Comparison of ENCODE assay signal across 8 cellular contexts in genomic region chr19:46346821-46347571, GRCh38. TPM values are rescaled to one million over a fixed set of nuclear protein-coding genes. Genes with fewer than 3 reads are reported as not detected.
A peak's percentile ranks its signal among the peaks of the same experiment; 100 is the strongest.
DNase-seq lines count a peak whose midpoint lies in the region; ATAC-seq, FAIRE-seq and TF ChIP-seq lines count a peak whose summit lies in the region.

Gene PPP5C (plus strand): TSS chr19:46347087. CDS start chr19:46347097, 10 bp downstream.

- H3K27ac ChIP-seq in OCI-LY3 (ENCODE audit: low read length) (peak within 1 kb of the TSS; percentile 77), endothelial cell of umbilical vein (ENCODE audit: insufficient read depth, low read depth, low read length) (peak within 1 kb of the TSS; percentile 52)

- H3K9me1 ChIP-seq in endothelial cell of umbilical vein (replicated peaks; ENCODE audit: control insufficient read depth, extremely low read depth, insufficient read depth, low read length) = no peaks in the 10 kb centered on the region

- DNase-seq in COR-L47 (lab: John Stamatoyannopoulos, UW) (peak; percentile 95), HuH-7 (ENCODE audit: low spot score) (peak; percentile 96), endothelial cell of umbilical vein (ENCODE audit: low read depth, low spot score) (peak; percentile 92), midbrain (lab: John Stamatoyannopoulos, UW) (peak; percentile 88)
- DNase-seq in activated CD8-positive, alpha-beta memory T cell treated with anti-CD3 and anti-CD28 coated beads, Interleukin-2, amount 50 U/mL, for 48 hours = peak; percentile 94
- peak; percentile 68 to 73 for DNase-seq in stimulated activated CD8-positive, alpha-beta memory T cell treated with anti-CD3 and anti-CD28 coated beads, Interleukin-2, amount 100 ng/mL, for 1 hour (ENCODE audit: low read depth in 2 of 2)

- H3K36me3 ChIP-seq in OCI-LY3 (replicated peaks; ENCODE audit: low read depth, low read length) = peaks cover 22% of the 10 kb centered on the region
- H3K36me3 ChIP-seq in endothelial cell of umbilical vein (ENCODE audit: control insufficient read depth in 2 of 2, extremely low read depth in 1 of 2, insufficient read depth in 2 of 2, low read length in 2 of 2) = no peaks in the 10 kb centered on the region

- H3K9me3 ChIP-seq in OCI-LY3 (ENCODE audit: insufficient read depth, low read length) = no peaks in the 10 kb centered on the region
- no peaks in the 10 kb centered on the region for H3K9me3 ChIP-seq in endothelial cell of umbilical vein (replicated peaks; ENCODE audit: control insufficient read depth, insufficient read depth, low read length)

- H3K4me3 ChIP-seq in OCI-LY3 (ENCODE audit: low read length) = peak within 1 kb of the TSS; percentile 90
- H3K4me3 ChIP-seq in endothelial cell of umbilical vein (replicated peaks in 1 of 3; ENCODE audit: insufficient read depth in 1 of 3, low read depth in 1 of 3, low read length in 3 of 3) = peak within 1 kb of the TSS; percentile 53 to 89 (median 65)

- CTCF ChIA-PET in endothelial cell of umbilical vein (lab: Charles Lee) = interaction anchor here (0.6 to 4.3 kb wide), 11 partner anchors 9 to 166 kb away, joined by 3 to 20 read pairs (median 4); no protein-coding TSS in a partner anchor

- POLR2A ChIA-PET in endothelial cell of umbilical vein (lab: Charles Lee) = no interaction called here

- BruUV-seq in endothelial cell of umbilical vein (replicated peaks; lab: Mats Ljungman, UMichigan) = no TSS peak

- dilution Hi-C loops in endothelial cell of umbilical vein (cut with MboI; ENCODE audit: extremely low pct_ligation_motif_present, low sequenced_read_pairs) = no loop called here

- peak within 1 kb of the TSS; percentile 88 for H3K4me2 ChIP-seq in OCI-LY3 (ENCODE audit: low read length)
- peak within 1 kb of the TSS; percentile 81 for H3K4me2 ChIP-seq in endothelial cell of umbilical vein (ENCODE audit: insufficient read depth, low read length)

- FAIRE-seq in endothelial cell of umbilical vein (lab: Jason Lieb, UNC) = peak; percentile 83

- TF ChIP-seq POLR2A in endothelial cell of umbilical vein (IDR thresholded peaks at IDR 0.05; ENCODE audit: low read depth, low read length) = peak; percentile 68

- intact Hi-C loops in endothelial cell of umbilical vein (cut with micrococcal nuclease) = loop anchor here (1.0 kb wide), 4 partner anchors 26 to 67 kb away; no protein-coding TSS in a partner anchor

- H3K79me2 ChIP-seq in OCI-LY3 (ENCODE audit: low read length) (peaks cover 51% of the 10 kb centered on the region), endothelial cell of umbilical vein (ENCODE audit: control insufficient read depth, insufficient read depth, low read length) (peaks cover 35% of the 10 kb centered on the region)

- H2AFZ ChIP-seq in OCI-LY3 (ENCODE audit: low read depth, low read length) (peak within 1 kb of the TSS; percentile 95), endothelial cell of umbilical vein (ENCODE audit: low read depth, low read length) (peak within 1 kb of the TSS; percentile 86)

- TF ChIP-seq CTCF in OCI-LY3 (IDR thresholded peaks at IDR 0.05; ENCODE audit: low read depth, low read length) (peak; percentile 100), endothelial cell of umbilical vein (IDR thresholded peaks at IDR 0.05; ENCODE audit: extremely low read depth in 1 of 2, insufficient read depth in 1 of 2, low read depth in 1 of 2, low read length in 2 of 2) (peak; percentile 97 to 98)

- H3K4me1 ChIP-seq in OCI-LY3 (ENCODE audit: low read length) (peaks cover 42% of the 10 kb centered on the region), endothelial cell of umbilical vein (ENCODE audit: control insufficient read depth, extremely low read depth, insufficient read depth, low read length) (peaks cover 35% of the 10 kb centered on the region)

- H3K9ac ChIP-seq in OCI-LY3 (ENCODE audit: low read length) (peak within 1 kb of the TSS; percentile 97), endothelial cell of umbilical vein (replicated peaks; ENCODE audit: extremely low read depth, insufficient read depth, low read length) (peak within 1 kb of the TSS; percentile 87)

- no peaks in the 10 kb centered on the region; the same call in 1 of the 2 replicates for H4K20me1 ChIP-seq in OCI-LY3 (ENCODE audit: insufficient read depth, low read length)
- H4K20me1 ChIP-seq in endothelial cell of umbilical vein (replicated peaks; ENCODE audit: control insufficient read depth, extremely low read depth, insufficient read depth, low read length) = no peaks in the 10 kb centered on the region

- peaks cover 12% of the 10 kb centered on the region for H3K27me3 ChIP-seq in OCI-LY3 (ENCODE audit: low read depth, low read length)
- H3K27me3 ChIP-seq in endothelial cell of umbilical vein (ENCODE audit: control insufficient read depth in 2 of 2, insufficient read depth in 2 of 2, low read length in 2 of 2) = no peaks in the 10 kb centered on the region

- ATAC-seq in GM21367 (IDR thresholded peaks at IDR 0.05; ENCODE audit: unreplicated experiment) = peak; percentile 48

TF ChIP-seq in endothelial cell of umbilical vein, 7 proteins besides CTCF, POLR2A, EP300 and RAD21:
- TF ChIP-seq MAX (IDR thresholded peaks at IDR 0.05; ENCODE audit: insufficient read depth, insufficient read length) (peak; percentile 15), MYC (IDR thresholded peaks at IDR 0.05; ENCODE audit: low read depth, low read length) (peak; percentile 83), EZH2 (IDR thresholded peaks at IDR 0.05; ENCODE audit: borderline replicate concordance, low read depth, low read length, severe bottlenecking) (no peak), POLR2AphosphoS5 (IDR thresholded peaks at IDR 0.05; ENCODE audit: insufficient read depth, low read depth, low read length) (peak; percentile 66), FOS (IDR thresholded peaks at IDR 0.05; ENCODE audit: borderline replicate concordance, insufficient read depth, low read length) (no peak), GATA2 (IDR thresholded peaks at IDR 0.05; ENCODE audit: insufficient read depth, insufficient read length, low read depth, low read length) (no peak), JUN (IDR thresholded peaks at IDR 0.05; ENCODE audit: borderline replicate concordance, insufficient read depth, insufficient read length, low read depth) (no peak)

RNA-seq across cellular contexts. Expression of gene PPP5C, which starts in this region (rescaled TPM):
- 102 and 114 TPM in 2 replicates for total RNA-seq in endothelial cell of umbilical vein
- polyA plus RNA-seq in endothelial cell of umbilical vein = 157 and 172 TPM in 2 replicates
- polyA plus RNA-seq in endothelial cell of umbilical vein (2011; cell fraction: cytosol; rRNA removed) = 176 and 178 TPM in 2 replicates
- polyA plus RNA-seq in endothelial cell of umbilical vein (2011; cell fraction: nucleus; rRNA removed) = 344 and 359 TPM in 2 replicates
- 80.6 and 99.1 TPM in 2 replicates for polyA plus RNA-seq in endothelial cell of umbilical vein (2012)
- polyA minus RNA-seq in endothelial cell of umbilical vein = 147 and 200 TPM in 2 replicates
- 52.9 TPM for polyA minus RNA-seq in endothelial cell of umbilical vein (2011; cell fraction: cytosol; rRNA and poly(A)+ RNA removed)
- 117 and 126 TPM in 2 replicates for polyA minus RNA-seq in endothelial cell of umbilical vein (2011; cell fraction: nucleus; rRNA and poly(A)+ RNA removed)

Comparison
In these comparisons a context has a peak if more than half of its experiments do, and no peak if none do; other contexts are left out.
1. Peak in every context shown above with its lines: DNase-seq, ATAC-seq, H3K4me3 ChIP-seq and H3K27ac ChIP-seq.